8 cellular contexts compared by ENCODE assay signal in the genomic region with DNA sequence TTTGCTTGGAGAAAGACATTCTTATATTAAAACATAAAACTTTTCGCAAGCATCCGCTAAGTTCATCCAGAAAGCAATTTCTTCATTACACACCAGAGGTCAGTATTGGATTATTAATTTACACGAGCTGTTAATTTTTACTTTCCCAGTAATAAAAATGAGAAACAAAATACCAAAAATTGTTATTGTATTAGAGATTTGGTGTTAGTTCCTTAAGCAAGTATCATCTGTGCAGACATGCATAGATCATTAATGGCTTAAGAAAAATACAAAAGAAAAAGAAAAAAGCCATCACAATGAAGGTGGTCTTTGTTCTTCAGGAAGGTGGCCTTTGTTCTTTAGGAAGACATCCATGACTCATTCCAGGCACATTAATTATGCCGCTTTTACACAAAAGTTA. TPM values are rescaled to one million over a fixed set of nuclear protein-coding genes. Genes with fewer than 3 reads are reported as not detected.
DNase-seq lines count a peak whose midpoint lies in the region; ATAC-seq, FAIRE-seq and TF ChIP-seq lines count a peak whose summit lies in the region.

No MANE protein-coding gene starts in this region.

- H3K27ac ChIP-seq in ovary, result no peak overlapping the region
- no peak overlapping the region for H3K27ac ChIP-seq in effector memory CD4-positive, alpha-beta T cell (ENCODE audit: insufficient read depth, low read length, poor library complexity, severe bottlenecking)

- no peaks in the 10 kb centered on the region for H3K9me3 ChIP-seq in ovary
- no peaks in the 10 kb centered on the region for H3K9me3 ChIP-seq in effector memory CD4-positive, alpha-beta T cell (ENCODE audit: control insufficient read depth, low read length)

- TF ChIP-seq CTCF in NB4 (IDR thresholded peaks at IDR 0.05; ENCODE audit: low read depth, low read length) (no peak), ovary (IDR thresholded peaks at IDR 0.05) (peak in 2 of 3 donors; percentile 42 to 62)

- ATAC-seq in HG02970 (IDR thresholded peaks at IDR 0.05; ENCODE audit: low FRiP score, unreplicated experiment), result no peak
- ATAC-seq in HG02678 (IDR thresholded peaks at IDR 0.05; ENCODE audit: unreplicated experiment), result no peak

- TF ChIP-seq POLR2A in NB4 (IDR thresholded peaks at IDR 0.05; ENCODE audit: extremely low read depth, insufficient read length) (no peak), ovary (IDR thresholded peaks at IDR 0.05) (no peak)

- no peaks in the 10 kb centered on the region for H3K27me3 ChIP-seq in ovary
- H3K27me3 ChIP-seq in effector memory CD4-positive, alpha-beta T cell (replicated peaks; ENCODE audit: control insufficient read depth, insufficient read depth, low read length, poor library complexity, severe bottlenecking), result no peaks in the 10 kb centered on the region

- no peak for TF ChIP-seq EP300 in ovary (IDR thresholded peaks at IDR 0.05)

- no peak overlapping the region for H3K4me3 ChIP-seq in NB4 (ENCODE audit: low read depth, low read length)
- H3K4me3 ChIP-seq in ovary, result no peak overlapping the region
- no peak overlapping the region for H3K4me3 ChIP-seq in effector memory CD4-positive, alpha-beta T cell (ENCODE audit: insufficient read depth, low read depth, low read length, poor library complexity, severe bottlenecking)

- no peaks in the 10 kb centered on the region for H3K36me3 ChIP-seq in ovary
- H3K36me3 ChIP-seq in effector memory CD4-positive, alpha-beta T cell (ENCODE audit: control insufficient read depth, insufficient read depth, low read length), result no peaks in the 10 kb centered on the region

- peak; percentile 48 for FAIRE-seq in G401.6 (lab: Jason Lieb, UNC)

- intact Hi-C loops in ovary (cut with DNase I), result loop anchor here in 3 of 4 donors (5.0 kb wide), 2 partner anchors 877 to 917 kb away; no protein-coding TSS in a partner anchor

- DNase-seq in NB4 (ENCODE audit: low read depth) (peak; percentile 9), dedifferentiated amniotic fluid mesenchymal stem cell (ENCODE audit: extremely low spot score) (peak; percentile 26), ovary (no peak)
- DNase-seq in activated CD4-positive, CD25-positive, alpha-beta regulatory T cell treated with anti-CD3 and anti-CD28 coated beads, Interleukin-2, amount 50 U/mL, for 72 hours, result no peak
- no peak for DNase-seq in effector memory CD4-positive, alpha-beta T cell

- WGBS in ovary, 3 donors, result 22 to 24% (median 22%) methylated on average over 4 of the region's 4 CpGs

- no peaks in the 10 kb centered on the region for H3K4me1 ChIP-seq in ovary (ENCODE audit: insufficient read depth)
- H3K4me1 ChIP-seq in effector memory CD4-positive, alpha-beta T cell (ENCODE audit: control insufficient read depth, insufficient read depth, low read length, poor library complexity, severe bottlenecking), result no peaks in the 10 kb centered on the region

RNA-seq across cellular contexts. Expression of a gene that starts 53.6 kb away (rescaled TPM):
- total RNA-seq in ovary, result 100 to 1,000 TPM in 2 of 7 donors, 10 to 100 TPM in 5; 56.3 to 140 (median 65.3) TPM
- polyA plus RNA-seq in ovary, result 10 to 100 TPM; 77.3 to 95.3 TPM

Comparison
In these comparisons a context has a peak if more than half of its experiments do, and no peak if none do; other contexts are left out.
1. DNase-seq: peak in NB4 (single experiment) and dedifferentiated amniotic fluid mesenchymal stem cell (single experiment); none in ovary (0 of 5), activated CD4-positive, CD25-positive, alpha-beta regulatory T cell treated with anti-CD3 and anti-CD28 coated beads, Interleukin-2, amount 50 U/mL, for 72 hours (single experiment) and effector memory CD4-positive, alpha-beta T cell (0 of 3).